ENCODE assay signal across 16 cellular contexts in the genomic region with DNA sequence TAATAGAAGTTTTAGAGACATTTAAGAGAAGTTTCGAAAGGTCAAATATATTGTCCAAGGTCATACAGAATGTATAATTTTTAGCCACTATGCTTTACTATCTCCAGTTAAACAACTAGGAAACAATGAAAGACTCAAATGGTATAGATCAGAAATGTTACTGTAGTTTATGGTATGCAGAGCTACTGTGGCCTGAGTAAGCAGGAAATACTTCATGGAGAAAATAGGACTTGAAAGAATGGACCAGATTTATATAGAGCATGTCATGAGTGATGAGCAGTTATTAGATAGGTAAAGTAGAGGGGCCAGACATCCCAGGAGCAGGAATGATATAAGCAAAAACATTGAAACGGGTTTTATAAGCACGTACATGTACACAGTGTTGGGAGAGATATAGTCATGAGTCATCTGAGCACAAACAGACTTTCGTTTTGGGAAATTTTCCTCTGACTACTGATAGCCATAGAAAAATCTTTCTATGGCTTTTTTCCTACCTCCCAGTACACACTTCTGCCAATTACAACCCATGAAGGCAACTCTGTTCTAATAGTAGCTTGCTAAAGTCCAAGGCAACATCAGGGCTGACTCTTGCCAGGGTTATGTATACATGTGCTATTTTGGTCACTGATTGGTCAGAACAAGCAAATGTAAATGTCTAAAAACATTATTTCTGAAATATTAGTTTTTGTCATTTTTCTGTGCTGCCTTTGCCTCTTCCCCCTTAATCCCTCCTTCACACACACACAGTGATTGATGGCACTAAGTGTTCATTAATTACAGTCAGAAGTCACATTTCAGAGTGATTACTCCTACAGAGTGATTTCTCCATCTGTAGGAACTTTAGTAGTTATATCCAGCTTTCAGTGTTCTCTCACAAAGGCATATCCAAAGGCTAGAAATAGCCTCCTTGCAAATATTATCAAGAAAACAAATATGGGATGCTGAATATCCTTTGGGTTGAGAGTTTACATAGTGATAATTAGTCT.
DNase-seq lines count a peak whose midpoint lies in the region; ATAC-seq and TF ChIP-seq lines count a peak whose summit lies in the region.
"Had no signal": no experiment of that assay in that cellular context is flagged by ENCODE, and none has a peak within 500 bp of the region (broad histone marks: within the 10 kb centered on the region; RNA-seq: fewer than 3 reads in every experiment).

No MANE protein-coding gene starts in this region.

- H3K56ac ChIP-seq in IMR-90 (ENCODE audit: extremely low read depth, insufficient read depth, low read length), result no peak overlapping the region

- no peaks in the 10 kb centered on the region for H3K79me1 ChIP-seq in IMR-90 (ENCODE audit: low read depth in 1 of 2, low read length in 2 of 2)

- H3K23ac ChIP-seq in IMR-90 (ENCODE audit: low read depth, low read length), result no peak overlapping the region

- CTCF ChIA-PET in IMR-90 (lab: Yijun Ruan, JAX), result interaction anchor here (0.8 kb wide), 1 partner anchor 128 kb away, joined by 3 read pairs; no protein-coding TSS in a partner anchor

- no peak overlapping the region for H3K4ac ChIP-seq in IMR-90 (ENCODE audit: low read depth, low read length)

- no peaks in the 10 kb centered on the region for H3K27me3 ChIP-seq in IMR-90 (ENCODE audit: control insufficient read depth, insufficient read depth, low read length)

- WGBS in IMR-90 (ENCODE audit: extremely low coverage in 2 of 2, insufficient read length in 1 of 2), 2 experiments, result 20% methylated on average over 1 of the region's 4 CpGs; no CpG with 5 or more reads in 1 of the 2 experiments

- no peaks in the 10 kb centered on the region for H3K36me3 ChIP-seq in IMR-90 (ENCODE audit: control insufficient read depth, insufficient read depth, low read length)

- no peak overlapping the region for H2AK5ac ChIP-seq in IMR-90 (ENCODE audit: low read depth, low read length)

- no peak overlapping the region for H2AFZ ChIP-seq in IMR-90 (replicated peaks; ENCODE audit: low read length, poor library complexity)
- H2AFZ ChIP-seq: parathyroid adenoma had no signal

- H4K91ac ChIP-seq in IMR-90 (ENCODE audit: insufficient read depth, low read depth, low read length), result no peak overlapping the region; the same call in 1 of the 2 replicates

- H2AK9ac ChIP-seq in IMR-90 (replicated peaks; ENCODE audit: low read depth, low read length, poor library complexity), result no peak overlapping the region

- in situ Hi-C loops in ACHN (cut with HindIII; ENCODE audit: low pct_ligation_motif_present, low pct_unique_long_range_greater_than_20kb, low sequenced_read_pairs) (no loop called here), IMR-90 (cut with MboI; ENCODE audit: low sequenced_read_pairs) (no loop called here)

- no peak overlapping the region for H2BK20ac ChIP-seq in IMR-90 (ENCODE audit: low read depth, low read length)

- peak overlapping the region; percentile 40; the same call in 1 of the 2 replicates for H2BK120ac ChIP-seq in IMR-90 (ENCODE audit: low read depth, low read length)

- H3K27ac ChIP-seq in IMR-90 (ENCODE audit: insufficient read depth, low read length), result peak overlapping the region; percentile 46
- H3K27ac ChIP-seq: parathyroid adenoma had no signal

- H3K9me3 ChIP-seq in IMR-90 (ENCODE audit: control insufficient read depth, insufficient read depth, low read length), result no peaks in the 10 kb centered on the region

- H4K8ac ChIP-seq in IMR-90 (ENCODE audit: low read depth in 2 of 2, low read length in 2 of 2), result 0 out of 4 replicates have a peak overlapping the region, but pooled peaks have one; percentile 11 to 57

- 0 out of 2 replicates have a peak overlapping the region, but pooled peaks have one; percentile 61 for H3K14ac ChIP-seq in IMR-90 (replicated peaks; ENCODE audit: low read depth, low read length)

- no peak overlapping the region; the same call in 1 of the 2 replicates for H4K5ac ChIP-seq in IMR-90 (ENCODE audit: low read depth, low read length)

- peak overlapping the region; percentile 13; the same call in 1 of the 2 replicates for H3K4me3 ChIP-seq in IMR-90 (ENCODE audit: insufficient read depth, low read depth, low read length)
- no peak overlapping the region for H3K4me3 ChIP-seq in cardiac fibroblast (replicated peaks in 1 of 2; ENCODE audit: low read depth in 2 of 2, low read length in 2 of 2)

- intact Hi-C loops in IMR-90 (cut with micrococcal nuclease), result no loop called here

- no peak for TF ChIP-seq RAD21 in IMR-90 (IDR thresholded peaks at IDR 0.05; ENCODE audit: low read length)

- H3K9ac ChIP-seq in IMR-90 (ENCODE audit: low read depth, low read length), result no peak overlapping the region; the same call in 1 of the 2 replicates
- H3K9ac ChIP-seq: parathyroid adenoma had no signal

- ATAC-seq in IMR-90 (ENCODE audit: low read depth), result peak; percentile 87
- peak; percentile 71 for ATAC-seq in left lobe of liver
- ATAC-seq in HG03571 (IDR thresholded peaks at IDR 0.05; ENCODE audit: unreplicated experiment), result no peak
- no peak for ATAC-seq in GM18909 (IDR thresholded peaks at IDR 0.05; ENCODE audit: poor library complexity, unreplicated experiment)
- ATAC-seq: stimulated activated effector memory CD8-positive, alpha-beta T cell treated with anti-CD3 and anti-CD28 coated beads, Interleukin-12 subunit alpha, Interleukin-12 subunit beta, amount 100 ng/mL, for 72 hours had no signal

- dilution Hi-C loops in IMR-90 (cut with HindIII; ENCODE audit: low sequenced_read_pairs, unreplicated experiment), result no loop called here

- peak overlapping the region; percentile 81; the same call in 1 of the 2 replicates for H3K4me2 ChIP-seq in IMR-90 (ENCODE audit: low read depth, low read length)

- H2BK5ac ChIP-seq in IMR-90 (ENCODE audit: low read depth, low read length, poor library complexity, severe bottlenecking), result peak overlapping the region; percentile 78

- H4K20me1 ChIP-seq in IMR-90 (ENCODE audit: insufficient read depth, low read length), result no peaks in the 10 kb centered on the region

- H3K9me1 ChIP-seq in IMR-90 (ENCODE audit: insufficient read depth, low read length), result no peaks in the 10 kb centered on the region

- TF ChIP-seq POLR2A in IMR-90 (IDR thresholded peaks at IDR 0.05; ENCODE audit: low read depth, low read length), result no peak

- peak; percentile 1 for DNase-seq in ACHN
- peak; percentile 69 for DNase-seq in IMR-90
- peak; percentile 52 to 58 for DNase-seq in cardiac fibroblast (ENCODE audit: low read depth in 2 of 2)
- DNase-seq in left lobe of liver (ENCODE audit: low spot score), result no peak
- no peak for DNase-seq in stimulated activated CD4-positive, alpha-beta T cell treated with anti-CD3 and anti-CD28 coated beads, Interleukin-4, amount 100 ng/mL, for 24 hours
- no peak for DNase-seq in NCI-H1048 (lab: John Stamatoyannopoulos, UW)
- DNase-seq: activated naive CD4-positive, alpha-beta T cell treated with anti-CD3 and anti-CD28 coated beads, Interleukin-2, amount 50 U/mL, for 16 hours; effector CD8-positive, alpha-beta T cell; hypothalamus; NCI-H1694 treated with DMSO at 0.1 percent for 48 hours; SHP77 treated with DMSO at 0.1 percent for 48 hours; stimulated activated CD4-positive, alpha-beta T cell treated with anti-CD3 and anti-CD28 coated beads, Interleukin-2, amount 100 ng/mL, for 24 hours had no signal

- no TSS peak for BruUV-seq in IMR-90 (replicated peaks; lab: Mats Ljungman, UMichigan)

- peaks cover 3% of the 10 kb centered on the region; the same call in 1 of the 2 replicates for H3K4me1 ChIP-seq in IMR-90 (ENCODE audit: control insufficient read depth, insufficient read depth, low read length)
- H3K4me1 ChIP-seq: parathyroid adenoma had no signal

- TF ChIP-seq CTCF in IMR-90 (conservative IDR thresholded peaks at IDR 0.05; ENCODE audit: low read depth, low read length) (no peak), cardiac fibroblast (IDR thresholded peaks at IDR 0.05; ENCODE audit: low read depth, low read length) (no peak)

- POLR2A ChIA-PET in IMR-90 (lab: Charles Lee; ENCODE audit: unreplicated experiment), result no interaction called here

- peak overlapping the region; percentile 89; the same call in 1 of the 2 replicates for H3K18ac ChIP-seq in IMR-90 (ENCODE audit: low read depth, low read length)

- no peak overlapping the region; the same call in 2 of the 3 replicates for H2BK15ac ChIP-seq in IMR-90 (ENCODE audit: low read depth, low read length)

TF ChIP-seq in IMR-90, 13 proteins besides CTCF, POLR2A, EP300 and RAD21:
- TF ChIP-seq CEBPB (IDR thresholded peaks at IDR 0.05; ENCODE audit: low read depth, low read length), result no peak
- TF ChIP-seq MAFK (IDR thresholded peaks at IDR 0.05; ENCODE audit: low read depth, low read length), result no peak
- TF ChIP-seq MXI1 (IDR thresholded peaks at IDR 0.05; ENCODE audit: borderline replicate concordance, low read depth, low read length), result no peak
- TF ChIP-seq, protein P1, sequence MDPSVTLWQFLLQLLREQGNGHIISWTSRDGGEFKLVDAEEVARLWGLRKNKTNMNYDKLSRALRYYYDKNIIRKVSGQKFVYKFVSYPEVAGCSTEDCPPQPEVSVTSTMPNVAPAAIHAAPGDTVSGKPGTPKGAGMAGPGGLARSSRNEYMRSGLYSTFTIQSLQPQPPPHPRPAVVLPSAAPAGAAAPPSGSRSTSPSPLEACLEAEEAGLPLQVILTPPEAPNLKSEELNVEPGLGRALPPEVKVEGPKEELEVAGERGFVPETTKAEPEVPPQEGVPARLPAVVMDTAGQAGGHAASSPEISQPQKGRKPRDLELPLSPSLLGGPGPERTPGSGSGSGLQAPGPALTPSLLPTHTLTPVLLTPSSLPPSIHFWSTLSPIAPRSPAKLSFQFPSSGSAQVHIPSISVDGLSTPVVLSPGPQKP (IDR thresholded peaks at IDR 0.05; ENCODE audit: borderline replicate concordance, low read depth, low read length), result no peak
- TF ChIP-seq RCOR1 (IDR thresholded peaks at IDR 0.05; ENCODE audit: insufficient replicate concordance, low read length), result no peak
- TF ChIP-seq MAZ (IDR thresholded peaks at IDR 0.05; ENCODE audit: borderline replicate concordance, low read depth, low read length), result no peak
- no peak for TF ChIP-seq CHD1 (IDR thresholded peaks at IDR 0.05; ENCODE audit: low read depth, low read length)
- no peak for TF ChIP-seq FOS (IDR thresholded peaks at IDR 0.05; ENCODE audit: low read depth, low read length)

Comparison
In these comparisons a context has a peak if more than half of its experiments do, and no peak if none do; other contexts are left out.
1. DNase-seq: peak in ACHN (single experiment), IMR-90 (single experiment) and cardiac fibroblast (2 of 2); none in left lobe of liver (single experiment), stimulated activated CD4-positive, alpha-beta T cell treated with anti-CD3 and anti-CD28 coated beads, Interleukin-4, amount 100 ng/mL, for 24 hours (single experiment) and NCI-H1048 (single experiment).
2. ATAC-seq: peak in IMR-90 (single experiment) and left lobe of liver (single experiment); none in HG03571 (single experiment) and GM18909 (single experiment).